In genomic region chr13:86660090-86660489, GRCh38 we compare ENCODE assay signal across 27 cellular contexts.
"Had no signal": no experiment of that assay in that cellular context is flagged by ENCODE, and none has a peak within 500 bp of the region (broad histone marks: within the 10 kb centered on the region; RNA-seq: fewer than 3 reads in every experiment).

No MANE protein-coding gene starts in this region.

- H3K27me3 ChIP-seq: neural progenitor cell, ovary, right lobe of liver, sigmoid colon, stomach, thyroid gland, tibial nerve, upper lobe of left lung, vagina had no signal

- H3K9me3 ChIP-seq: ovary, right lobe of liver, sigmoid colon, thoracic aorta, thyroid gland, vagina had no signal

- H3K4me2 ChIP-seq: neural progenitor cell had no signal

- DNase-seq: naive thymus-derived CD8-positive, alpha-beta T cell; nephron progenitor cell; occipital lobe; ovary; posterior cingulate gyrus; psoas muscle; right cardiac atrium; right lobe of liver; sigmoid colon; small intestine; stimulated activated CD4-positive, alpha-beta T cell treated with anti-CD3 and anti-CD28 coated beads, Interleukin-15, amount 100 ng/mL, for 24 hours; stimulated activated CD4-positive, alpha-beta T cell treated with anti-CD3 and anti-CD28 coated beads, Interleukin-2, amount 100 ng/mL, for 24 hours; stimulated activated CD4-positive, alpha-beta T cell treated with anti-CD3 and anti-CD28 coated beads, Interleukin-2, amount 100 ng/mL, for 48 hours; stimulated activated CD4-positive, alpha-beta T cell treated with anti-CD3 and anti-CD28 coated beads, Interleukin-4, amount 100 ng/mL, for 24 hours; stimulated activated naive B cell treated with anti-CD40 and anti-IgM and Interleukin-4, amounts not matched to agents 10 μg/mL and 1 μg/mL and 100 μg/mL, for 72 hours; stimulated activated naive CD4-positive, alpha-beta T cell treated with Interleukin-2 at 50 U/mL for 16 hours; stomach; thyroid gland; trophoblast cell; upper lobe of left lung had no signal

- ATAC-seq: naive thymus-derived CD8-positive, alpha-beta T cell; natural killer cell treated with Interleukin-12 subunit alpha and Interleukin-12 subunit beta and Interleukin-15 and Interleukin-18, amount 100 ng/mL, for 72 hours; psoas muscle; right cardiac atrium; right lobe of liver; stimulated activated effector memory CD8-positive, alpha-beta T cell treated with anti-CD3 and anti-CD28 coated beads, Interleukin-12 subunit alpha, Interleukin-12 subunit beta, amount 100 ng/mL, for 72 hours; stimulated activated naive B cell treated with anti-CD40 and anti-IgM and Interleukin-4, amounts not matched to agents 10 μg/mL and 1 μg/mL and 100 μg/mL, for 72 hours had no signal

- H3K4me1 ChIP-seq: neural progenitor cell, parathyroid adenoma, psoas muscle, right lobe of liver, sigmoid colon, stomach, thyroid gland, tibial nerve, upper lobe of left lung, vagina had no signal

- H3K9ac ChIP-seq: neural progenitor cell, parathyroid adenoma had no signal

- H2AFZ ChIP-seq: neural progenitor cell, parathyroid adenoma had no signal

- H3K36me3 ChIP-seq: neural progenitor cell, ovary, right lobe of liver, sigmoid colon, stomach, thoracic aorta, thyroid gland, tibial nerve, upper lobe of left lung, vagina had no signal

- H3K27ac ChIP-seq: neural progenitor cell, ovary, parathyroid adenoma, psoas muscle, right lobe of liver, sigmoid colon, stomach, thoracic aorta, thyroid gland, tibial nerve, upper lobe of left lung, vagina had no signal

- H3K4me3 ChIP-seq: neural progenitor cell, ovary, psoas muscle, right lobe of liver, sigmoid colon, stomach, thoracic aorta, thyroid gland, tibial nerve, upper lobe of left lung, vagina had no signal

- H3K79me2 ChIP-seq: parathyroid adenoma had no signal
